ENCODE assay signal across 8 cellular contexts in genomic region chr19:40612831-40613668, GRCh38. TPM values are rescaled to one million over a fixed set of nuclear protein-coding genes. Genes with fewer than 3 reads are reported as not detected.
DNase-seq lines count a peak whose midpoint lies in the region; ATAC-seq and TF ChIP-seq lines count a peak whose summit lies in the region.

No MANE protein-coding gene starts in this region.

- H3K36me3 Mint-ChIP-seq in activated T-cell treated with anti-CD3 and anti-CD28 coated beads, Interleukin-2, amount 50 U/mL, for 24 hours (ENCODE audit: low read depth) = peaks cover 35% of the 10 kb centered on the region
- peaks cover 11% of the 10 kb centered on the region for H3K36me3 Mint-ChIP-seq in glutamatergic neuron (ENCODE audit: unreplicated experiment)

- peak; percentile 91 for DNase-seq in ELF-1 (ENCODE audit: low read depth, low spot score)
- DNase-seq in NCI-H2227 treated with DMSO at 0.1 percent for 48 hours (lab: John Stamatoyannopoulos, UW) = peak; percentile 94
- peak; percentile 89 for DNase-seq in activated T-cell treated with anti-CD3 and anti-CD28 coated beads, Interleukin-2, amount 50 U/mL, for 24 hours
- peak; percentile 67 for DNase-seq in glutamatergic neuron
- no peak for DNase-seq in sigmoid colon
- DNase-seq in HT-29 (ENCODE audit: low spot score) = no peak
- DNase-seq in GM19240 (ENCODE audit: insufficient read length, low spot score) = no peak

- no peak for TF ChIP-seq CTCF in glutamatergic neuron (IDR thresholded peaks at IDR 0.05; ENCODE audit: partially characterized antibody, unreplicated experiment)
- no peak for TF ChIP-seq CTCF in sigmoid colon (IDR thresholded peaks at IDR 0.05)

- TF ChIP-seq EP300 in sigmoid colon (IDR thresholded peaks at IDR 0.05) = no peak

- no peaks in the 10 kb centered on the region for H3K9me3 ChIP-seq in sigmoid colon

- WGBS in sigmoid colon, 2 donors = 32 to 51% methylated on average over 49 of the region's 49 CpGs

- H3K36me3 ChIP-seq in sigmoid colon = no peaks in the 10 kb centered on the region

- no peak for ATAC-seq in HG03097 (IDR thresholded peaks at IDR 0.05; ENCODE audit: low FRiP score, unreplicated experiment)

- H3K4me1 Mint-ChIP-seq in activated T-cell treated with anti-CD3 and anti-CD28 coated beads, Interleukin-2, amount 50 U/mL, for 24 hours (ENCODE audit: low read depth) = peaks cover 68% of the 10 kb centered on the region
- peaks cover 6% of the 10 kb centered on the region for H3K4me1 Mint-ChIP-seq in glutamatergic neuron (ENCODE audit: low read depth, unreplicated experiment)

- TF ChIP-seq POLR2A in sigmoid colon (IDR thresholded peaks at IDR 0.05) = no peak

- intact Hi-C loops in sigmoid colon (cut with DNase I) = no loop called here

- peaks cover 0 to 44% (median 31%) of the 10 kb centered on the region in 4 donors for H3K4me1 ChIP-seq in sigmoid colon

- no peaks in the 10 kb centered on the region for H3K27me3 Mint-ChIP-seq in activated T-cell treated with anti-CD3 and anti-CD28 coated beads, Interleukin-2, amount 50 U/mL, for 24 hours
- peaks cover 23% of the 10 kb centered on the region for H3K27me3 Mint-ChIP-seq in glutamatergic neuron (ENCODE audit: unreplicated experiment)

- H3K27ac ChIP-seq in sigmoid colon = peak overlapping the region; percentile 72 to 93 (median 80)

- H3K9me3 Mint-ChIP-seq in activated T-cell treated with anti-CD3 and anti-CD28 coated beads, Interleukin-2, amount 50 U/mL, for 24 hours = no peaks in the 10 kb centered on the region
- peaks cover 12% of the 10 kb centered on the region for H3K9me3 Mint-ChIP-seq in glutamatergic neuron (ENCODE audit: unreplicated experiment)

- H3K27me3 ChIP-seq in sigmoid colon = peaks cover 10 to 47% (median 32%) of the 10 kb centered on the region in 3 donors

- peak overlapping the region; percentile 100 for H3K27ac Mint-ChIP-seq in activated T-cell treated with anti-CD3 and anti-CD28 coated beads, Interleukin-2, amount 50 U/mL, for 24 hours
- peak overlapping the region; percentile 11 for H3K27ac Mint-ChIP-seq in glutamatergic neuron (ENCODE audit: unreplicated experiment)

- H3K4me3 Mint-ChIP-seq in activated T-cell treated with anti-CD3 and anti-CD28 coated beads, Interleukin-2, amount 50 U/mL, for 24 hours = peak overlapping the region; percentile 94
- H3K4me3 Mint-ChIP-seq in glutamatergic neuron (ENCODE audit: unreplicated experiment) = peak overlapping the region; percentile 98

- peak overlapping the region in 3 of 4 donors; percentile 45 to 54 (median 53) for H3K4me3 ChIP-seq in sigmoid colon

RNA-seq across cellular contexts. Expression of gene LTBP4, which starts 11.9 kb away (rescaled TPM):
- total RNA-seq in glutamatergic neuron (ENCODE audit: unreplicated experiment) (169 TPM), sigmoid colon (100 to 1,000 TPM; 107 to 206 (median 176) TPM)
- polyA plus RNA-seq in sigmoid colon = 100 to 1,000 TPM in 1 of 3 donors, 10 to 100 TPM in 2; 31.9 to 118 (median 41.4) TPM
- 42.1 and 56.7 TPM in 2 replicates for total RNA-seq in HT-29 (2014; rRNA removed; shearing (Covaris generic))

RNA-seq across cellular contexts. Expression of gene SHKBP1, which starts 36.4 kb away (rescaled TPM):
- total RNA-seq in glutamatergic neuron (ENCODE audit: unreplicated experiment) (170 TPM), sigmoid colon (10 to 100 TPM; 15.9 to 36.3 (median 33.8) TPM)
- 10 to 100 TPM; 50.2 to 81.0 (median 52.9) TPM for polyA plus RNA-seq in sigmoid colon
- total RNA-seq in HT-29 (2014; rRNA removed; shearing (Covaris generic)) = 128 and 142 TPM in 2 replicates

Comparison
In these comparisons a context has a peak if more than half of its experiments do, and no peak if none do; other contexts are left out.
1. DNase-seq: peak in ELF-1 (single experiment), NCI-H2227 treated with DMSO at 0.1 percent for 48 hours (single experiment), activated T-cell treated with anti-CD3 and anti-CD28 coated beads, Interleukin-2, amount 50 U/mL, for 24 hours (single experiment) and glutamatergic neuron (single experiment); none in sigmoid colon (single experiment), HT-29 (single experiment) and GM19240 (single experiment).